2 cellular contexts compared by ENCODE assay signal in the genomic region with DNA sequence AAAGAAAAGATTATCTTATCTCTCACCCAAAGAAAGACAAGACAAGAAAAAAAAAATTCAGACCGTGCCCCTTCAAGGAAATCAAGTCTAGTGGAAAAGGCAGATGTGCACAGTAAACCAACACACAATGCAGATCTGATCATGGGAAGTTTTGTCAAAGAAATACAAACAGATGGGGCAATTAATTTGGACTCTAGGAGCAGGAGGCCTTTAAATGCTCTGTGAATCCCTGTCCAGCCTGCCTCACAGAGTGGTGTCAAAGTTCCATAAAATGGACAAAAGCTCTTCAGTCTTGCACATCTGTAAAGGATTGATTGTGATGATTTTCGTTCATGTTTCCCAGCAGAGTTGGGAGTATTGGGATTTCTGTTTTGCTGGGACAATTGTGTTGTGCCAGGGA.
A peak's percentile ranks its signal among the peaks of the same experiment; 100 is the strongest.
TF ChIP-seq lines count a peak whose summit lies in the region.

No MANE protein-coding gene starts in this region.

TF ChIP-seq in liver, 16 proteins besides CTCF, POLR2A, EP300 and RAD21 (continued from another document):
- TF ChIP-seq, protein P1, sequence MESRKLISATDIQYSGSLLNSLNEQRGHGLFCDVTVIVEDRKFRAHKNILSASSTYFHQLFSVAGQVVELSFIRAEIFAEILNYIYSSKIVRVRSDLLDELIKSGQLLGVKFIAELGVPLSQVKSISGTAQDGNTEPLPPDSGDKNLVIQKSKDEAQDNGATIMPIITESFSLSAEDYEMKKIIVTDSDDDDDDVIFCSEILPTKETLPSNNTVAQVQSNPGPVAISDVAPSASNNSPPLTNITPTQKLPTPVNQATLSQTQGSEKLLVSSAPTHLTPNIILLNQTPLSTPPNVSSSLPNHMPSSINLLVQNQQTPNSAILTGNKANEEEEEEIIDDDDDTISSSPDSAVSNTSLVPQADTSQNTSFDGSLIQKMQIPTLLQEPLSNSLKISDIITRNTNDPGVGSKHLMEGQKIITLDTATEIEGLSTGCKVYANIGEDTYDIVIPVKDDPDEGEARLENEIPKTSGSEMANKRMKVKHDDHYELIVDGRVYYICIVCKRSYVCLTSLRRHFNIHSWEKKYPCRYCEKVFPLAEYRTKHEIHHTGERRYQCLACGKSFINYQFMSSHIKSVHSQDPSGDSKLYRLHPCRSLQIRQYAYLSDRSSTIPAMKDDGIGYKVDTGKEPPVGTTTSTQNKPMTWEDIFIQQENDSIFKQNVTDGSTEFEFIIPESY (IDR thresholded peaks at IDR 0.05): no peak
- TF ChIP-seq, protein P2, sequence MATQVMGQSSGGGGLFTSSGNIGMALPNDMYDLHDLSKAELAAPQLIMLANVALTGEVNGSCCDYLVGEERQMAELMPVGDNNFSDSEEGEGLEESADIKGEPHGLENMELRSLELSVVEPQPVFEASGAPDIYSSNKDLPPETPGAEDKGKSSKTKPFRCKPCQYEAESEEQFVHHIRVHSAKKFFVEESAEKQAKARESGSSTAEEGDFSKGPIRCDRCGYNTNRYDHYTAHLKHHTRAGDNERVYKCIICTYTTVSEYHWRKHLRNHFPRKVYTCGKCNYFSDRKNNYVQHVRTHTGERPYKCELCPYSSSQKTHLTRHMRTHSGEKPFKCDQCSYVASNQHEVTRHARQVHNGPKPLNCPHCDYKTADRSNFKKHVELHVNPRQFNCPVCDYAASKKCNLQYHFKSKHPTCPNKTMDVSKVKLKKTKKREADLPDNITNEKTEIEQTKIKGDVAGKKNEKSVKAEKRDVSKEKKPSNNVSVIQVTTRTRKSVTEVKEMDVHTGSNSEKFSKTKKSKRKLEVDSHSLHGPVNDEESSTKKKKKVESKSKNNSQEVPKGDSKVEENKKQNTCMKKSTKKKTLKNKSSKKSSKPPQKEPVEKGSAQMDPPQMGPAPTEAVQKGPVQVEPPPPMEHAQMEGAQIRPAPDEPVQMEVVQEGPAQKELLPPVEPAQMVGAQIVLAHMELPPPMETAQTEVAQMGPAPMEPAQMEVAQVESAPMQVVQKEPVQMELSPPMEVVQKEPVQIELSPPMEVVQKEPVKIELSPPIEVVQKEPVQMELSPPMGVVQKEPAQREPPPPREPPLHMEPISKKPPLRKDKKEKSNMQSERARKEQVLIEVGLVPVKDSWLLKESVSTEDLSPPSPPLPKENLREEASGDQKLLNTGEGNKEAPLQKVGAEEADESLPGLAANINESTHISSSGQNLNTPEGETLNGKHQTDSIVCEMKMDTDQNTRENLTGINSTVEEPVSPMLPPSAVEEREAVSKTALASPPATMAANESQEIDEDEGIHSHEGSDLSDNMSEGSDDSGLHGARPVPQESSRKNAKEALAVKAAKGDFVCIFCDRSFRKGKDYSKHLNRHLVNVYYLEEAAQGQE (IDR thresholded peaks at IDR 0.05): peak; percentile 22
- TF ChIP-seq HNF4G (IDR thresholded peaks at IDR 0.05) (no peak), YY1 (IDR thresholded peaks at IDR 0.05) (no peak), JUND (IDR thresholded peaks at IDR 0.05) (no peak), GABPA (IDR thresholded peaks at IDR 0.05 in 1 of 2, conservative IDR thresholded peaks at IDR 0.05 in 1 of 2) (no peak), TAF1 (conservative IDR thresholded peaks at IDR 0.05) (no peak), FOXA1 (IDR thresholded peaks at IDR 0.05) (no peak), EGR1 (IDR thresholded peaks at IDR 0.05; ENCODE audit: low read depth in 2 of 2) (no peak)
- TF ChIP-seq, protein P3, sequence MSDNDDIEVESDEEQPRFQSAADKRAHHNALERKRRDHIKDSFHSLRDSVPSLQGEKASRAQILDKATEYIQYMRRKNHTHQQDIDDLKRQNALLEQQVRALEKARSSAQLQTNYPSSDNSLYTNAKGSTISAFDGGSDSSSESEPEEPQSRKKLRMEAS (IDR thresholded peaks at IDR 0.05): peak; percentile 10
- TF ChIP-seq, protein P4, sequence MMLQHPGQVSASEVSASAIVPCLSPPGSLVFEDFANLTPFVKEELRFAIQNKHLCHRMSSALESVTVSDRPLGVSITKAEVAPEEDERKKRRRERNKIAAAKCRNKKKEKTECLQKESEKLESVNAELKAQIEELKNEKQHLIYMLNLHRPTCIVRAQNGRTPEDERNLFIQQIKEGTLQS (IDR thresholded peaks at IDR 0.05): no peak
TF ChIP-seq in liver: peak in this region for 5.

TF ChIP-seq in HepG2, 621 proteins besides CTCF, POLR2A, EP300 and RAD21 (continued from another document):
- TF ChIP-seq, protein P5, sequence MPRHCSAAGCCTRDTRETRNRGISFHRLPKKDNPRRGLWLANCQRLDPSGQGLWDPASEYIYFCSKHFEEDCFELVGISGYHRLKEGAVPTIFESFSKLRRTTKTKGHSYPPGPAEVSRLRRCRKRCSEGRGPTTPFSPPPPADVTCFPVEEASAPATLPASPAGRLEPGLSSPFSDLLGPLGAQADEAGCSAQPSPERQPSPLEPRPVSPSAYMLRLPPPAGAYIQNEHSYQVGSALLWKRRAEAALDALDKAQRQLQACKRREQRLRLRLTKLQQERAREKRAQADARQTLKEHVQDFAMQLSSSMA (CRISPR knock-in tag; IDR thresholded peaks at IDR 0.05): no peak
- TF ChIP-seq ZNF274 (CRISPR knock-in tag; IDR thresholded peaks at IDR 0.05) (no peak), ZNF605 (CRISPR knock-in tag; IDR thresholded peaks at IDR 0.05) (no peak), ZFP62 (CRISPR knock-in tag; IDR thresholded peaks at IDR 0.05) (no peak), TCF7 (IDR thresholded peaks at IDR 0.05; ENCODE audit: low read depth) (no peak), NFE2L1 (CRISPR knock-in tag; IDR thresholded peaks at IDR 0.05; ENCODE audit: borderline replicate concordance) (no peak), NFE2L2 (IDR thresholded peaks at IDR 0.05; ENCODE audit: low read length) (no peak), ZNF235 (CRISPR knock-in tag; IDR thresholded peaks at IDR 0.05; ENCODE audit: borderline replicate concordance) (no peak), NCOA5 (CRISPR knock-in tag; IDR thresholded peaks at IDR 0.05) (no peak)
- TF ChIP-seq, protein P6, sequence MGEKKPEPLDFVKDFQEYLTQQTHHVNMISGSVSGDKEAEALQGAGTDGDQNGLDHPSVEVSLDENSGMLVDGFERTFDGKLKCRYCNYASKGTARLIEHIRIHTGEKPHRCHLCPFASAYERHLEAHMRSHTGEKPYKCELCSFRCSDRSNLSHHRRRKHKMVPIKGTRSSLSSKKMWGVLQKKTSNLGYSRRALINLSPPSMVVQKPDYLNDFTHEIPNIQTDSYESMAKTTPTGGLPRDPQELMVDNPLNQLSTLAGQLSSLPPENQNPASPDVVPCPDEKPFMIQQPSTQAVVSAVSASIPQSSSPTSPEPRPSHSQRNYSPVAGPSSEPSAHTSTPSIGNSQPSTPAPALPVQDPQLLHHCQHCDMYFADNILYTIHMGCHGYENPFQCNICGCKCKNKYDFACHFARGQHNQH (CRISPR knock-in tag; IDR thresholded peaks at IDR 0.05): no peak
- TF ChIP-seq, protein P7, sequence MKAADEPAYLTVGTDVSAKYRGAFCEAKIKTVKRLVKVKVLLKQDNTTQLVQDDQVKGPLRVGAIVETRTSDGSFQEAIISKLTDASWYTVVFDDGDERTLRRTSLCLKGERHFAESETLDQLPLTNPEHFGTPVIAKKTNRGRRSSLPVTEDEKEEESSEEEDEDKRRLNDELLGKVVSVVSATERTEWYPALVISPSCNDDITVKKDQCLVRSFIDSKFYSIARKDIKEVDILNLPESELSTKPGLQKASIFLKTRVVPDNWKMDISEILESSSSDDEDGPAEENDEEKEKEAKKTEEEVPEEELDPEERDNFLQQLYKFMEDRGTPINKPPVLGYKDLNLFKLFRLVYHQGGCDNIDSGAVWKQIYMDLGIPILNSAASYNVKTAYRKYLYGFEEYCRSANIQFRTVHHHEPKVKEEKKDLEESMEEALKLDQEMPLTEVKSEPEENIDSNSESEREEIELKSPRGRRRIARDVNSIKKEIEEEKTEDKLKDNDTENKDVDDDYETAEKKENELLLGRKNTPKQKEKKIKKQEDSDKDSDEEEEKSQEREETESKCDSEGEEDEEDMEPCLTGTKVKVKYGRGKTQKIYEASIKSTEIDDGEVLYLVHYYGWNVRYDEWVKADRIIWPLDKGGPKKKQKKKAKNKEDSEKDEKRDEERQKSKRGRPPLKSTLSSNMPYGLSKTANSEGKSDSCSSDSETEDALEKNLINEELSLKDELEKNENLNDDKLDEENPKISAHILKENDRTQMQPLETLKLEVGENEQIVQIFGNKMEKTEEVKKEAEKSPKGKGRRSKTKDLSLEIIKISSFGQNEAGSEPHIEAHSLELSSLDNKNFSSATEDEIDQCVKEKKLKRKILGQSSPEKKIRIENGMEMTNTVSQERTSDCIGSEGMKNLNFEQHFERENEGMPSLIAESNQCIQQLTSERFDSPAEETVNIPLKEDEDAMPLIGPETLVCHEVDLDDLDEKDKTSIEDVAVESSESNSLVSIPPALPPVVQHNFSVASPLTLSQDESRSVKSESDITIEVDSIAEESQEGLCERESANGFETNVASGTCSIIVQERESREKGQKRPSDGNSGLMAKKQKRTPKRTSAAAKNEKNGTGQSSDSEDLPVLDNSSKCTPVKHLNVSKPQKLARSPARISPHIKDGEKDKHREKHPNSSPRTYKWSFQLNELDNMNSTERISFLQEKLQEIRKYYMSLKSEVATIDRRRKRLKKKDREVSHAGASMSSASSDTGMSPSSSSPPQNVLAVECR (CRISPR knock-in tag; IDR thresholded peaks at IDR 0.05; ENCODE audit: borderline replicate concordance): no peak
- TF ChIP-seq, protein P8, sequence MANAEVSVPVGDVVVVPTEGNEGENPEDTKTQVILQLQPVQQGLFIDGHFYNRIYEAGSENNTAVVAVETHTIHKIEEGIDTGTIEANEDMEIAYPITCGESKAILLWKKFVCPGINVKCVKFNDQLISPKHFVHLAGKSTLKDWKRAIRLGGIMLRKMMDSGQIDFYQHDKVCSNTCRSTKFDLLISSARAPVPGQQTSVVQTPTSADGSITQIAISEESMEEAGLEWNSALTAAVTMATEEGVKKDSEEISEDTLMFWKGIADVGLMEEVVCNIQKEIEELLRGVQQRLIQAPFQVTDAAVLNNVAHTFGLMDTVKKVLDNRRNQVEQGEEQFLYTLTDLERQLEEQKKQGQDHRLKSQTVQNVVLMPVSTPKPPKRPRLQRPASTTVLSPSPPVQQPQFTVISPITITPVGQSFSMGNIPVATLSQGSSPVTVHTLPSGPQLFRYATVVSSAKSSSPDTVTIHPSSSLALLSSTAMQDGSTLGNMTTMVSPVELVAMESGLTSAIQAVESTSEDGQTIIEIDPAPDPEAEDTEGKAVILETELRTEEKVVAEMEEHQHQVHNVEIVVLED (CRISPR knock-in tag; IDR thresholded peaks at IDR 0.05; ENCODE audit: borderline replicate concordance): no peak
